ENCODE assay signal across 9 cellular contexts in the genomic region with DNA sequence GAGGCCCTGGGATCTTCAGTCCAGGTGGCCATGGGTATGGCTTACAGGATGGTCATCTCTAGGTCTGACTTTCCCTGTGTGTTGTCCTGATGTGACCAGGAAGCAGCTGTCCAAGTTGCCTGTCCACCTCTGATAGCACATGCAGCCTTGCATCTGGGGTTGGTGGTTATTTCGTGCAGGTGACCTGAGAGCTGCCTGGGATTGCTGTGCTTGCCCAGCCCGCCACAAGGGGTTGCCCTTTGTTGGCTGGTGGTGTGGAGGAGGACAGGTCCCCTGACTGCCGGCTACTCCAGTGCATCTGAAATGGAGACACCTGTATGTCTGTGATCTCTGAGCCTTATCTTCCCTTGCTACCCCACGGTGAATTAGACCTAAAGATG.
A peak's percentile ranks its signal among the peaks of the same experiment; 100 is the strongest.
DNase-seq lines count a peak whose midpoint lies in the region; ATAC-seq and TF ChIP-seq lines count a peak whose summit lies in the region.
"Had no signal": no experiment of that assay in that cellular context is flagged by ENCODE, and none has a peak within 500 bp of the region (broad histone marks: within the 10 kb centered on the region; RNA-seq: fewer than 3 reads in every experiment).

No MANE protein-coding gene starts in this region.

- H3K27ac ChIP-seq in RWPE2 (ENCODE audit: poor library complexity, severe bottlenecking): peak overlapping the region; percentile 98
- peak overlapping the region; percentile 19 for H3K27ac ChIP-seq in foreskin keratinocyte

- ATAC-seq in RWPE2 (ENCODE audit: low read depth): no peak
- ATAC-seq in foreskin keratinocyte: peak; percentile 29

- H3K4me3 ChIP-seq in RWPE2 (ENCODE audit: severe bottlenecking) (no peak overlapping the region), skeletal muscle satellite cell (ENCODE audit: low read length) (no peak overlapping the region)

- H3K4me2 ChIP-seq in skeletal muscle satellite cell (ENCODE audit: low read length): peak overlapping the region; percentile 23

- peaks cover 53% of the 10 kb centered on the region for H3K4me1 Mint-ChIP-seq in activated T-cell treated with anti-CD3 and anti-CD28 coated beads, Interleukin-2, amount 50 U/mL, for 24 hours (ENCODE audit: low read depth)

- no peak overlapping the region for H3K9ac ChIP-seq in skeletal muscle satellite cell (ENCODE audit: low read depth, low read length)

- TF ChIP-seq CTCF in GM13977 (IDR thresholded peaks at IDR 0.05; ENCODE audit: extremely low read depth, insufficient read depth, missing control alignments): peak; percentile 26
- no peak for TF ChIP-seq CTCF in RWPE2 (IDR thresholded peaks at IDR 0.05; ENCODE audit: poor library complexity, severe bottlenecking)
- TF ChIP-seq CTCF in foreskin keratinocyte (conservative IDR thresholded peaks at IDR 0.05): peak; percentile 35

- no peaks in the 10 kb centered on the region for H3K27me3 Mint-ChIP-seq in activated T-cell treated with anti-CD3 and anti-CD28 coated beads, Interleukin-2, amount 50 U/mL, for 24 hours

- no peaks in the 10 kb centered on the region for H3K36me3 ChIP-seq in RWPE2 (ENCODE audit: low read depth)
- no peaks in the 10 kb centered on the region for H3K36me3 ChIP-seq in skeletal muscle satellite cell (ENCODE audit: insufficient read depth, low read length)

- H3K27me3 ChIP-seq in RWPE2 (ENCODE audit: insufficient read depth, poor library complexity, severe bottlenecking) (no peaks in the 10 kb centered on the region), foreskin keratinocyte (no peaks in the 10 kb centered on the region), skeletal muscle satellite cell (ENCODE audit: control insufficient read depth, insufficient read depth, low read length) (no peaks in the 10 kb centered on the region)

- H3K27ac Mint-ChIP-seq in activated T-cell treated with anti-CD3 and anti-CD28 coated beads, Interleukin-2, amount 50 U/mL, for 24 hours: no peak overlapping the region

- DNase-seq in GM13977 (ENCODE audit: low spot score): no peak
- DNase-seq in RWPE2 (ENCODE audit: low spot score): no peak
- no peak for DNase-seq in foreskin keratinocyte
- DNase-seq in activated naive CD4-positive, alpha-beta T cell treated with anti-CD3 and anti-CD28 coated beads, Interleukin-2, amount 50 U/mL, for 16 hours: no peak
- no peak for DNase-seq in activated T-cell treated with anti-CD3 and anti-CD28 coated beads, Interleukin-2, amount 50 U/mL, for 24 hours
- no peak for DNase-seq in NCI-H2081 (lab: John Stamatoyannopoulos, UW)
- DNase-seq in NCI-H1105 (lab: John Stamatoyannopoulos, UW): no peak
- DNase-seq: NCI-H510A had no signal

- peaks cover 2% of the 10 kb centered on the region for H3K9me3 Mint-ChIP-seq in activated T-cell treated with anti-CD3 and anti-CD28 coated beads, Interleukin-2, amount 50 U/mL, for 24 hours

- no peak overlapping the region for H3K4me3 Mint-ChIP-seq in activated T-cell treated with anti-CD3 and anti-CD28 coated beads, Interleukin-2, amount 50 U/mL, for 24 hours

- H3K9me3 ChIP-seq in RWPE2 (ENCODE audit: severe bottlenecking) (no peaks in the 10 kb centered on the region), skeletal muscle satellite cell (replicated peaks; ENCODE audit: low read length) (no peaks in the 10 kb centered on the region)

- H3K4me1 ChIP-seq in RWPE2 (ENCODE audit: insufficient read depth, poor library complexity, severe bottlenecking): peaks cover 52% of the 10 kb centered on the region
- H3K4me1 ChIP-seq in foreskin keratinocyte: peaks cover 59% of the 10 kb centered on the region
- peaks cover 33% of the 10 kb centered on the region for H3K4me1 ChIP-seq in skeletal muscle satellite cell (ENCODE audit: control insufficient read depth, insufficient read depth, low read length)

- H3K36me3 Mint-ChIP-seq in activated T-cell treated with anti-CD3 and anti-CD28 coated beads, Interleukin-2, amount 50 U/mL, for 24 hours (ENCODE audit: low read depth): peaks cover 8% of the 10 kb centered on the region

- in situ Hi-C loops in GM13977 (cut with MboI; ENCODE audit: low pct_unique_long_range_greater_than_20kb, low sequenced_read_pairs, unreplicated experiment): no loop called here
